Comparison of ENCODE assay signal across 24 cellular contexts in genomic region chr9:82750411-82750918, GRCh38.
"Had no signal": no experiment of that assay in that cellular context is flagged by ENCODE, and none has a peak within 500 bp of the region (broad histone marks: within the 10 kb centered on the region; RNA-seq: fewer than 3 reads in every experiment).

No MANE protein-coding gene starts in this region.

- H3K27me3 ChIP-seq: ovary, right atrium auricular region, right lobe of liver, tibial nerve, uterus had no signal

- H3K4me1 ChIP-seq: left ventricle myocardium inferior, right atrium auricular region, right lobe of liver, tibial nerve, uterus had no signal

- H3K36me3 ChIP-seq: left ventricle myocardium inferior, ovary, right atrium auricular region, right lobe of liver, tibial nerve, uterus had no signal

- H3K4me2 ChIP-seq: smooth muscle cell had no signal

- H3K4me1 Mint-ChIP-seq: mesothelial cell of epicardium; naive B cell; natural killer cell; stimulated activated memory B cell treated with anti-CD40 and anti-IgM and Interleukin-4, amounts not matched to agents 10 μg/mL and 1 μg/mL and 100 μg/mL, for 72 hours; stimulated activated naive CD8-positive, alpha-beta T cell treated with anti-CD3 and anti-CD28 coated beads, Interleukin-15, amount 100 ng/mL, for 72 hours had no signal

- DNase-seq: islet precursor cell; left ventricle myocardium inferior; mesendoderm; naive B cell; natural killer cell; nephron progenitor cell; ovary; right lobe of liver; stimulated activated CD4-positive, alpha-beta T cell treated with anti-CD3 and anti-CD28 coated beads, Interleukin-1b, Interleukin-23, amount 100 ng/mL, for 48 hours; stimulated activated CD4-positive, alpha-beta T cell treated with anti-CD3 and anti-CD28 coated beads, Interleukin-2, amount 100 ng/mL, for 48 hours; stimulated activated CD4-positive, alpha-beta T cell treated with anti-CD3 and anti-CD28 coated beads, Interleukin-4, amount 100 ng/mL, for 4 hours; stimulated activated CD8-positive, alpha-beta memory T cell treated with anti-CD3 and anti-CD28 coated beads, Interleukin-4, amount 100 ng/mL, for 48 hours; stimulated activated naive CD4-positive, alpha-beta T cell treated with Interleukin-2 at 50 U/mL for 16 hours; stimulated activated naive CD8-positive, alpha-beta T cell treated with anti-CD3 and anti-CD28 coated beads, Interleukin-15, amount 100 ng/mL, for 72 hours; substantia nigra; uterus had no signal

- H3K36me3 Mint-ChIP-seq: mesothelial cell of epicardium; naive B cell; natural killer cell; stimulated activated memory B cell treated with anti-CD40 and anti-IgM and Interleukin-4, amounts not matched to agents 10 μg/mL and 1 μg/mL and 100 μg/mL, for 72 hours; type B pancreatic cell had no signal

- H3K27ac Mint-ChIP-seq: mesothelial cell of epicardium; natural killer cell; nephron progenitor cell; progenitor cell of endocrine pancreas; stimulated activated memory B cell treated with anti-CD40 and anti-IgM and Interleukin-4, amounts not matched to agents 10 μg/mL and 1 μg/mL and 100 μg/mL, for 72 hours; stimulated activated naive CD8-positive, alpha-beta T cell treated with anti-CD3 and anti-CD28 coated beads, Interleukin-15, amount 100 ng/mL, for 72 hours; type B pancreatic cell had no signal

- H3K4me3 ChIP-seq: left ventricle myocardium inferior, lung, ovary, right atrium auricular region, right lobe of liver, smooth muscle cell, tibial nerve, uterus had no signal

- H3K27ac ChIP-seq: left ventricle myocardium inferior, ovary, right atrium auricular region, right lobe of liver, tibial nerve, uterus had no signal

- ATAC-seq: natural killer cell; right lobe of liver; stimulated activated memory B cell treated with anti-CD40 and anti-IgM and Interleukin-4, amounts not matched to agents 10 μg/mL and 1 μg/mL and 100 μg/mL, for 72 hours; stimulated activated naive CD8-positive, alpha-beta T cell treated with anti-CD3 and anti-CD28 coated beads, Interleukin-15, amount 100 ng/mL, for 72 hours had no signal

- H3K27me3 Mint-ChIP-seq: naive B cell; progenitor cell of endocrine pancreas; stimulated activated memory B cell treated with anti-CD40 and anti-IgM and Interleukin-4, amounts not matched to agents 10 μg/mL and 1 μg/mL and 100 μg/mL, for 72 hours; stimulated activated naive CD8-positive, alpha-beta T cell treated with anti-CD3 and anti-CD28 coated beads, Interleukin-15, amount 100 ng/mL, for 72 hours; type B pancreatic cell had no signal

- H3K4me3 Mint-ChIP-seq: mesothelial cell of epicardium; naive B cell; natural killer cell; nephron progenitor cell; stimulated activated memory B cell treated with anti-CD40 and anti-IgM and Interleukin-4, amounts not matched to agents 10 μg/mL and 1 μg/mL and 100 μg/mL, for 72 hours; stimulated activated naive CD8-positive, alpha-beta T cell treated with anti-CD3 and anti-CD28 coated beads, Interleukin-15, amount 100 ng/mL, for 72 hours; type B pancreatic cell had no signal

- H3K9me3 Mint-ChIP-seq: mesothelial cell of epicardium; naive B cell; stimulated activated memory B cell treated with anti-CD40 and anti-IgM and Interleukin-4, amounts not matched to agents 10 μg/mL and 1 μg/mL and 100 μg/mL, for 72 hours; stimulated activated naive CD8-positive, alpha-beta T cell treated with anti-CD3 and anti-CD28 coated beads, Interleukin-15, amount 100 ng/mL, for 72 hours; type B pancreatic cell had no signal

- H3K9me3 ChIP-seq: ovary, right atrium auricular region, right lobe of liver, tibial nerve, uterus had no signal
